ENCODE assay signal across 17 cellular contexts in the genomic region with DNA sequence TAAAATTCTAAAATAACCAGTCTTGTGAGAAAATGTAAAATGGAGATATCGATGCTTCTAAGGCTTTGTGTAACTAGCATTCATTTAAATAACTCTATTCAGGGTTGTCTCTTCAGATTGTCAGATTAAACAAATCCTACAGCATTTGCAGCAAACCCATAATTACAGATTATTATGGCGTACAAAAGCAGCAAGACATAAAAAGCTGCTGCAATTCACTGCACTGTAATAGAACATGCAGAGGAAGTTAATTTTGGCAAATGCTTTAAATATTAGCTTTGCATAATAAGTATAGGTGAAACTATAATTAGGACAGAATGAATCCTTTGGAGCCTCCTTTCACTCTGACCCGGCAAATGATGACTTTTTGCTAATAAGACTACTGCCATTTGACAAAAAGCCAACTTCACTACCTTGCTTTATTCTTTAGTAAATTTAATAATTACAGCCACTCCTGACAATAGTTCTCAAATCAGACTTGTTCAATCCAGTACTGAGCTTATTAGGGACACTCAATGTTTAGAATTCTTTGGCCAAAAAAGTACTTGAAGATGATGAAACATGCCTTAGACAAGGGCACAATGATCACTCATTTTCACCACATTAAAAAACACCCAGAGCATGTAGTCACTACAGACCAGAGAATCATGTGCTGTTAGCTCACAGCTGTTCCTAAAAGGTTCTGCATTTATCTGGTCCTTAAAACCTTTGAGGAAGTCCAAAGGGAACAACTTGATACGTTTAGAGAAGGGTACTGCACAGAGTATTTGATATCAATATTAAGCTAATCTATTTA.
DNase-seq lines count a peak whose midpoint lies in the region; ATAC-seq, FAIRE-seq and TF ChIP-seq lines count a peak whose summit lies in the region.
"Had no signal": no experiment of that assay in that cellular context is flagged by ENCODE, and none has a peak within 500 bp of the region (broad histone marks: within the 10 kb centered on the region; RNA-seq: fewer than 3 reads in every experiment).

No MANE protein-coding gene starts in this region.

- H3K4ac ChIP-seq in H9 (ENCODE audit: low read depth, low read length) = no peak overlapping the region

- no peaks in the 10 kb centered on the region for H3K36me3 Mint-ChIP-seq in H9 (ENCODE audit: insufficient read depth in 1 of 3, low read depth in 3 of 3)

- H3K4me3 ChIP-seq in NB4 (ENCODE audit: low read depth, low read length) (no peak overlapping the region), left lung (no peak overlapping the region), aorta (ENCODE audit: low read length in 2 of 2) (no peak overlapping the region)
- H3K4me3 ChIP-seq: heart right ventricle, SJCRH30 had no signal

- no peaks in the 10 kb centered on the region for H3K9me3 ChIP-seq in left lung
- H3K9me3 ChIP-seq in aorta (ENCODE audit: control insufficient read depth, low read length) = no peaks in the 10 kb centered on the region
- H3K9me3 ChIP-seq in H9 (ENCODE audit: control insufficient read depth, low read depth, low read length) = no peaks in the 10 kb centered on the region
- H3K9me3 ChIP-seq: SJCRH30 had no signal

- no peaks in the 10 kb centered on the region for H3K79me1 ChIP-seq in H9 (ENCODE audit: insufficient read depth, low read depth, low read length, poor library complexity, severe bottlenecking)

- H4K20me1 ChIP-seq in H9 (ENCODE audit: control insufficient read depth, insufficient read depth, insufficient read length) = no peaks in the 10 kb centered on the region

- H3K27me3 ChIP-seq in left lung = no peaks in the 10 kb centered on the region
- no peaks in the 10 kb centered on the region for H3K27me3 ChIP-seq in aorta (ENCODE audit: control insufficient read depth in 1 of 2, insufficient read depth in 2 of 2, low read length in 1 of 2)
- no peaks in the 10 kb centered on the region for H3K27me3 ChIP-seq in H9 (ENCODE audit: insufficient read depth, low read length)
- H3K27me3 ChIP-seq: heart right ventricle, SJCRH30 had no signal

- H3K14ac ChIP-seq in H9 (ENCODE audit: insufficient read depth, low read length) = no peak overlapping the region

- H3K27ac Mint-ChIP-seq in H9 = peak overlapping the region in 1 of 3 experiments; percentile 64; a peak in 3 of 7 replicates
- H3K27ac Mint-ChIP-seq: nephron; stimulated activated naive CD8-positive, alpha-beta T cell treated with anti-CD3 and anti-CD28 coated beads, Interleukin-15, amount 100 ng/mL, for 72 hours had no signal

- ATAC-seq in left lung (peak; percentile 54), aorta (ENCODE audit: low FRiP score) (no peak), HG02981 (IDR thresholded peaks at IDR 0.05; ENCODE audit: unreplicated experiment) (no peak)
- ATAC-seq: heart right ventricle; right cardiac atrium; stimulated activated naive CD8-positive, alpha-beta T cell treated with anti-CD3 and anti-CD28 coated beads, Interleukin-15, amount 100 ng/mL, for 72 hours had no signal

- peaks cover 11 to 12% of the 10 kb centered on the region in 2 experiments for H3K4me1 Mint-ChIP-seq in H9
- H3K4me1 Mint-ChIP-seq: nephron; stimulated activated naive CD8-positive, alpha-beta T cell treated with anti-CD3 and anti-CD28 coated beads, Interleukin-15, amount 100 ng/mL, for 72 hours had no signal

- H3K27ac ChIP-seq in left lung = no peak overlapping the region
- no peak overlapping the region for H3K27ac ChIP-seq in aorta (ENCODE audit: low read depth in 1 of 2, low read length in 2 of 2)
- H3K27ac ChIP-seq in H9 (ENCODE audit: insufficient read length, low read depth, low read length) = no peak overlapping the region
- H3K27ac ChIP-seq: heart right ventricle, SJCRH30 had no signal

- WGBS in aorta, 2 donors = 85 to 86% methylated on average over 4 of the region's 4 CpGs
- no CpG with 5 or more reads among the region's 4 CpGs for WGBS in H9 (ENCODE audit: extremely low coverage, insufficient read length, low lambda C conversion rate)

- H4K91ac ChIP-seq in H9 (ENCODE audit: insufficient read length, low read depth, low read length) = no peak overlapping the region

- intact Hi-C loops in left lung (cut with DNase I) = no loop called here
- intact Hi-C loops in aorta (cut with DNase I) = no loop called here

- no peak overlapping the region for H2BK20ac ChIP-seq in H9 (ENCODE audit: low read depth, low read length, poor library complexity, severe bottlenecking)

- H2BK5ac ChIP-seq in H9 (ENCODE audit: insufficient read length, low read length) = no peak overlapping the region

- FAIRE-seq in D721Med (lab: Jason Lieb, UNC) = peak; percentile 76

- H3K23ac ChIP-seq in H9 (ENCODE audit: insufficient read length, low read depth, low read length) = no peak overlapping the region

- no peak overlapping the region for H3K4me3 Mint-ChIP-seq in H9
- H3K4me3 Mint-ChIP-seq: CD4-positive, CD25-positive, alpha-beta regulatory T cell; nephron; stimulated activated naive CD8-positive, alpha-beta T cell treated with anti-CD3 and anti-CD28 coated beads, Interleukin-15, amount 100 ng/mL, for 72 hours had no signal

- H3T11ph ChIP-seq in H9 (ENCODE audit: low read length) = no peak overlapping the region

- no peaks in the 10 kb centered on the region for H3K79me2 ChIP-seq in H9 (ENCODE audit: insufficient read depth, low read length)

- no peak overlapping the region for H4K5ac ChIP-seq in H9 (ENCODE audit: insufficient read length, low read depth, low read length)

- H3K18ac ChIP-seq in H9 (ENCODE audit: insufficient read length, low read depth, low read length) = no peak overlapping the region

- H3K4me2 ChIP-seq in H9 (ENCODE audit: insufficient read depth, insufficient read length, low read length) = no peak overlapping the region

- no peak overlapping the region for H2BK12ac ChIP-seq in H9 (ENCODE audit: insufficient read length, low read depth, low read length)

- H3K36me3 ChIP-seq in left lung = peaks cover 0 to 21% of the 10 kb centered on the region in 2 donors
- H3K36me3 ChIP-seq in aorta (ENCODE audit: control insufficient read depth in 1 of 2, insufficient read depth in 2 of 2, low read length in 1 of 2) = peaks cover 0 to 6% of the 10 kb centered on the region in 2 donors

- no peaks in the 10 kb centered on the region for H3K9me3 Mint-ChIP-seq in H9
- H3K9me3 Mint-ChIP-seq: stimulated activated naive CD8-positive, alpha-beta T cell treated with anti-CD3 and anti-CD28 coated beads, Interleukin-15, amount 100 ng/mL, for 72 hours had no signal

- DNase-seq in D721Med (ENCODE audit: insufficient read length, low spot score) = no peak
- DNase-seq in NB4 (ENCODE audit: low read depth) = peak; percentile 2
- peak; percentile 8 for DNase-seq in NCI-H82 treated with DMSO at 0.1 percent for 48 hours (lab: John Stamatoyannopoulos, UW; ENCODE audit: unreplicated experiment)
- DNase-seq in left lung = no peak
- DNase-seq in aorta = no peak
- no peak for DNase-seq in H9
- DNase-seq in NCI-H345 (lab: John Stamatoyannopoulos, UW) = no peak
- DNase-seq: activated T-cell treated with anti-CD3 and anti-CD28 coated beads for 4 hours; amygdala; CD4-positive, CD25-positive, alpha-beta regulatory T cell; heart right ventricle; right cardiac atrium; SJCRH30; stimulated activated naive CD8-positive, alpha-beta T cell treated with anti-CD3 and anti-CD28 coated beads, Interleukin-15, amount 100 ng/mL, for 72 hours; WERI-Rb-1 had no signal

- H2AFZ ChIP-seq in H9 (ENCODE audit: low read length) = no peak overlapping the region

- no peak overlapping the region for H2BK120ac ChIP-seq in H9 (ENCODE audit: low read depth, low read length, poor library complexity, severe bottlenecking)

- H3K23me2 ChIP-seq in H9 (ENCODE audit: insufficient read length, low read depth, low read length, poor library complexity, severe bottlenecking) = no peaks in the 10 kb centered on the region

- H2AK5ac ChIP-seq in H9 (ENCODE audit: insufficient read length, low read length) = no peak overlapping the region

- no peaks in the 10 kb centered on the region for H3K27me3 Mint-ChIP-seq in H9 (ENCODE audit: low read depth)
- H3K27me3 Mint-ChIP-seq: CD4-positive, CD25-positive, alpha-beta regulatory T cell; stimulated activated naive CD8-positive, alpha-beta T cell treated with anti-CD3 and anti-CD28 coated beads, Interleukin-15, amount 100 ng/mL, for 72 hours had no signal

- H3K56ac ChIP-seq in H9 (ENCODE audit: insufficient read length, low read depth, low read length) = no peak overlapping the region

- H2BK15ac ChIP-seq in H9 (ENCODE audit: low read depth, low read length) = no peak overlapping the region

- TF ChIP-seq CTCF in D721Med (IDR thresholded peaks at IDR 0.05; ENCODE audit: insufficient read depth, missing control alignments) (no peak), NB4 (IDR thresholded peaks at IDR 0.05; ENCODE audit: low read depth, low read length) (no peak), left lung (IDR thresholded peaks at IDR 0.05) (no peak), H9 (conservative IDR thresholded peaks at IDR 0.05) (no peak)

- no peak for TF ChIP-seq POLR2A in NB4 (IDR thresholded peaks at IDR 0.05; ENCODE audit: extremely low read depth, insufficient read length)

- H3K4me1 ChIP-seq in left lung (no peaks in the 10 kb centered on the region), aorta (ENCODE audit: control insufficient read depth in 1 of 2, insufficient read depth in 2 of 2, low read length in 2 of 2) (no peaks in the 10 kb centered on the region), H9 (ENCODE audit: insufficient read depth, low read length) (no peaks in the 10 kb centered on the region)
- H3K4me1 ChIP-seq: SJCRH30 had no signal

- H4K8ac ChIP-seq in H9 (replicated peaks; ENCODE audit: insufficient read length, low read depth, low read length) = no peak overlapping the region

- H3K9ac ChIP-seq in H9 (ENCODE audit: extremely low read depth, insufficient read length, low read length) = no peak overlapping the region

Comparison
In these comparisons a context has a peak if more than half of its experiments do, and no peak if none do; other contexts are left out.
1. DNase-seq: peak in NB4 (single experiment) and NCI-H82 treated with DMSO at 0.1 percent for 48 hours (single experiment); none in D721Med (single experiment), left lung (0 of 2), aorta (0 of 2), H9 (single experiment) and NCI-H345 (single experiment).